ENCODE assay signal across 8 cellular contexts in the genomic region with DNA sequence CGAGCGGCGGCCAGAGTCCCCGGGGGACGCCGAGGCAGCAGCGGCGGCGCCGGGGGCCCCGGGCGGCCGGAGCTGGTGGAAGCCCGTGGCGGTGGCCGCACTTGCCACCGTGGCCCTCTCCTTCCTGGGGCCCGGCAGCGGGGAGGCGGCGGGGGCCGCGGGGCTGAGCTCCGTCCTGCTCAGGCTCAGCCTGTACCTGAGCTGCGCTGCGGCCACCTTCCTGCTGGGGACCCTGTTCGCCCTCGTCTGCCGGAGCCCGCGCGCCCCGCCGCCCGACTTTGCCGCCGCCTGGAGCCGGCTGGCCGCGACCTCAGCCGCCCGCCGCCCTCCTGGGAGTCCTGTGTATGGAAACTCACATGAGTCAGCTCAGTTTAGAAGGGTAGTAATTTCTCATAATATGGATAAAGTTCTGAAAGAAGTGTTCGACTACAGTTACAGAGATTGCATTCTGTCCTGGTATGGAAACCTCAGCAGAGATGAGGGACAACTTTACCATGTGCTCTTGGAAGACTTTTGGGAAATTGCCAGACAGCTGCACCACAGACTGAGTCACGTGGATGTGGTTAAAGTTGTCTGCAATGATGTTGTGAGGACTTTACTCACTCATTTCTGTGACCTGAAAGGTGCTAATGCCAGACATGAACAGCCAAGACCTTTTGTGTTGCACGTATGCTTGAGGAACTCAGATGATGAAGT.
DNase-seq lines count a peak whose midpoint lies in the region; ATAC-seq and TF ChIP-seq lines count a peak whose summit lies in the region.
"Not testable (repeated sequence)": the region's sequence is repeated elsewhere in the genome, so short reads cannot be mapped to it uniquely, and the experiment has no call there.

No MANE protein-coding gene starts in this region.

- H3K36me3 ChIP-seq in effector memory CD4-positive, alpha-beta T cell (ENCODE audit: control insufficient read depth, insufficient read depth, low read length); left lung: not testable (repeated sequence)

- TF ChIP-seq CTCF in AG09309 (IDR thresholded peaks at IDR 0.05; ENCODE audit: control insufficient read depth, insufficient read depth, low read depth, low read length, missing control alignments); left lung (IDR thresholded peaks at IDR 0.05): not testable (repeated sequence)

- H3K4me1 ChIP-seq in effector memory CD4-positive, alpha-beta T cell (ENCODE audit: control insufficient read depth, insufficient read depth, low read length, poor library complexity, severe bottlenecking); left lung: not testable (repeated sequence)

- H3K27me3 ChIP-seq in effector memory CD4-positive, alpha-beta T cell (replicated peaks; ENCODE audit: control insufficient read depth, insufficient read depth, low read length, poor library complexity, severe bottlenecking), result not testable (repeated sequence)
- peaks cover 0 to 22% of the 10 kb centered on the region in 2 donors for H3K27me3 ChIP-seq in left lung

- peak overlapping the region; percentile 28 for H3K27ac ChIP-seq in effector memory CD4-positive, alpha-beta T cell (ENCODE audit: insufficient read depth, low read length, poor library complexity, severe bottlenecking)
- H3K27ac ChIP-seq in left lung, result peak overlapping the region; percentile 40 to 68

- not testable (repeated sequence) for H3K4me3 ChIP-seq in AG09309 (ENCODE audit: control insufficient read depth, low read depth, low read length)
- H3K4me3 ChIP-seq in effector memory CD4-positive, alpha-beta T cell (ENCODE audit: insufficient read depth, low read depth, low read length, poor library complexity, severe bottlenecking), result peak overlapping the region; percentile 29
- peak overlapping the region; percentile 19 to 30 for H3K4me3 ChIP-seq in left lung

- ATAC-seq in GM19372 (IDR thresholded peaks at IDR 0.05; ENCODE audit: low read depth, unreplicated experiment), result peak; percentile 57
- ATAC-seq in HG03139 (IDR thresholded peaks at IDR 0.05; ENCODE audit: unreplicated experiment), result peak; percentile 58
- ATAC-seq in left lung, result peak; percentile 82

- H3K9me3 ChIP-seq in effector memory CD4-positive, alpha-beta T cell (ENCODE audit: control insufficient read depth, low read length); left lung: not testable (repeated sequence)

- DNase-seq in AG09309 (ENCODE audit: low read depth) (peak; percentile 20), NOMO-1 (lab: John Stamatoyannopoulos, UW; ENCODE audit: unreplicated experiment in 2 of 2) (peak; percentile 6 to 18), left lung (peak; percentile 48 to 85)
- peak; percentile 79 for DNase-seq in activated CD8-positive, alpha-beta memory T cell treated with anti-CD3 and anti-CD28 coated beads, Interleukin-2, amount 50 U/mL, for 48 hours
- DNase-seq in effector memory CD4-positive, alpha-beta T cell, result peak in 1 of 3 donors; percentile 18
- peak; percentile 55 for DNase-seq in stimulated activated CD4-positive, alpha-beta T cell treated with anti-CD3 and anti-CD28 coated beads, Interleukin-1b, Interleukin-23, amount 100 ng/mL, for 48 hours

- intact Hi-C loops in left lung (cut with DNase I), result not testable (repeated sequence)
